Comparison of ENCODE assay signal across 9 cellular contexts in genomic region chr1:225999912-226000337, GRCh38. TPM values are rescaled to one million over a fixed set of nuclear protein-coding genes. Genes with fewer than 3 reads are reported as not detected.
DNase-seq lines count a peak whose midpoint lies in the region; ATAC-seq and TF ChIP-seq lines count a peak whose summit lies in the region.
"Had no signal": no experiment of that assay in that cellular context is flagged by ENCODE, and none has a peak within 500 bp of the region (broad histone marks: within the 10 kb centered on the region; RNA-seq: fewer than 3 reads in every experiment).

No MANE protein-coding gene starts in this region.

- 77 to 91% methylated on average over 4 to 10 of the region's 10 CpGs for WGBS in endodermal cell (ENCODE audit: insufficient coverage in 1 of 2, insufficient read length in 1 of 2), 2 experiments

- H2AFZ ChIP-seq in neuron (ENCODE audit: low read depth, low read length) = peak overlapping the region; percentile 74

- CTCF ChIA-PET in BJ (lab: Yijun Ruan, JAX) = interaction anchor here (0.5 to 1.1 kb wide), 4 partner anchors 65 to 143 kb away, joined by 3 to 6 read pairs (median 5); no protein-coding TSS in a partner anchor

- H3K36me3 ChIP-seq in BJ (ENCODE audit: control insufficient read depth, insufficient read depth, low read length) (no peaks in the 10 kb centered on the region), SJCRH30 (peaks cover 3% of the 10 kb centered on the region), endodermal cell (ENCODE audit: control insufficient read depth, insufficient read depth, low read length) (peaks cover 19% of the 10 kb centered on the region), neuron (ENCODE audit: insufficient read depth, low read length) (peaks cover 2% of the 10 kb centered on the region)

- peaks cover 5% of the 10 kb centered on the region for H3K4me1 ChIP-seq in SJCRH30
- peaks cover 23% of the 10 kb centered on the region for H3K4me1 ChIP-seq in endodermal cell (ENCODE audit: control insufficient read depth, insufficient read depth, low read length)
- H3K4me1 ChIP-seq in neuron (ENCODE audit: insufficient read depth, low read length) = peaks cover 39% of the 10 kb centered on the region

- H3K27ac Mint-ChIP-seq in endodermal cell = peak overlapping the region; percentile 92

- peak overlapping the region; percentile 95 for H3K4me3 Mint-ChIP-seq in endodermal cell

- DNase-seq in BJ (ENCODE audit: low read depth) (no peak), SJCRH30 (no peak), endodermal cell (no peak), occipital lobe (lab: John Stamatoyannopoulos, UW) (no peak), globus pallidus (ENCODE audit: low spot score) (no peak)

- peak overlapping the region; percentile 45 for H3K27ac ChIP-seq in SJCRH30
- H3K27ac ChIP-seq in endodermal cell (ENCODE audit: low read depth, low read length) = peak overlapping the region; percentile 89

- no peaks in the 10 kb centered on the region for H3K27me3 ChIP-seq in BJ (ENCODE audit: control insufficient read depth, insufficient read depth, low read length)
- H3K27me3 ChIP-seq in SJCRH30 = no peaks in the 10 kb centered on the region
- H3K27me3 ChIP-seq in endodermal cell (ENCODE audit: control insufficient read depth, insufficient read depth, low read length, poor library complexity, severe bottlenecking) = no peaks in the 10 kb centered on the region
- no peaks in the 10 kb centered on the region for H3K27me3 ChIP-seq in neuron (ENCODE audit: insufficient read depth, low read length)

- peak; percentile 26 for ATAC-seq in GM18868 (IDR thresholded peaks at IDR 0.05; ENCODE audit: unreplicated experiment)
- ATAC-seq in HG03066 (IDR thresholded peaks at IDR 0.05; ENCODE audit: low read depth, unreplicated experiment) = peak; percentile 48

- peaks cover 8% of the 10 kb centered on the region for H3K36me3 Mint-ChIP-seq in endodermal cell (ENCODE audit: low read depth)

- H3K9me3 ChIP-seq in SJCRH30 (replicated peaks) (no peaks in the 10 kb centered on the region), endodermal cell (ENCODE audit: control insufficient read depth, low read length) (no peaks in the 10 kb centered on the region), neuron (ENCODE audit: low read length) (no peaks in the 10 kb centered on the region)

- peak overlapping the region; percentile 36 for H3K9ac ChIP-seq in endodermal cell (ENCODE audit: extremely low read depth, low read length, poor library complexity, severe bottlenecking)

- H3K4me3 ChIP-seq in BJ (ENCODE audit: low read depth, low read length) = peak overlapping the region; percentile 38
- peak overlapping the region; percentile 82 for H3K4me3 ChIP-seq in SJCRH30
- H3K4me3 ChIP-seq in endodermal cell (ENCODE audit: low read length) = peak overlapping the region; percentile 78
- peak overlapping the region; percentile 61 for H3K4me3 ChIP-seq in neuron (ENCODE audit: low read length)

- no peak for TF ChIP-seq CTCF in BJ (IDR thresholded peaks at IDR 0.05; ENCODE audit: insufficient read depth, low read depth, low read length)
- TF ChIP-seq CTCF in endodermal cell (conservative IDR thresholded peaks at IDR 0.05) = no peak

- peaks cover 38% of the 10 kb centered on the region for H3K4me1 Mint-ChIP-seq in endodermal cell

- POLR2A ChIA-PET in BJ (lab: Charles Lee) = no interaction called here

- H3K27me3 Mint-ChIP-seq in endodermal cell (ENCODE audit: insufficient read depth) = no peaks in the 10 kb centered on the region

- H3K9me3 Mint-ChIP-seq in endodermal cell = no peaks in the 10 kb centered on the region

RNA-seq across cellular contexts. Expression of gene SDE2, which starts 0.8 kb away (rescaled TPM):
- polyA plus RNA-seq in BJ (2011; rRNA removed) = 8.0 and 12.5 TPM in 2 replicates
- 5.6 and 7.7 TPM in 2 replicates for polyA minus RNA-seq in BJ (2011; rRNA and poly(A)+ RNA removed)
- 30.7 and 36.9 TPM in 2 replicates for total RNA-seq in SJCRH30 (2014; rRNA removed; shearing (Covaris generic))
- total RNA-seq in endodermal cell (10 to 100 TPM; 19.0 to 21.6 TPM), occipital lobe (43.4 TPM)
- polyA plus RNA-seq in endodermal cell (2013, experiment 1 of 2) = 13.3 TPM
- polyA plus RNA-seq in endodermal cell (2013, experiment 2 of 2) = 12.3 TPM

RNA-seq across cellular contexts. Expression of gene LEFTY2, which starts 58.9 kb away (rescaled TPM):
- polyA plus RNA-seq in BJ (2011; rRNA removed) = not detected in 2 replicates
- not detected in 2 replicates for polyA minus RNA-seq in BJ (2011; rRNA and poly(A)+ RNA removed)
- 0.56 and 0.77 TPM in 2 replicates for total RNA-seq in SJCRH30 (2014; rRNA removed; shearing (Covaris generic))
- total RNA-seq in endodermal cell (100 to 1,000 TPM; 272 to 938 TPM), occipital lobe (0.47 TPM)
- 318 TPM for polyA plus RNA-seq in endodermal cell (2013, experiment 1 of 2)
- polyA plus RNA-seq in endodermal cell (2013, experiment 2 of 2) = 376 TPM
- total RNA-seq: SK-MEL-5 had no signal

Comparison
In these comparisons a context has a peak if more than half of its experiments do, and no peak if none do; other contexts are left out.
1. RNA of gene LEFTY2, which starts 58.9 kb away (total RNA-seq): 272 to 938 TPM in endodermal cell; 0.56 to 0.77 TPM in SJCRH30 and 0.47 TPM in occipital lobe (single experiment); every median in the first group is over 100 times any median in the second.
2. Peak in every context shown above with its lines, with median percentiles within 50 percentile points of each other: H3K4me3 ChIP-seq.